In genomic region chr4:17811078-17811603, GRCh38 we compare ENCODE assay signal across 1 cellular context.
TF ChIP-seq lines count a peak whose summit lies in the region.

No MANE protein-coding gene starts in this region.

TF ChIP-seq in K562, 482 proteins besides CTCF, POLR2A, EP300 and RAD21 (continued from another document and continues in another):
- TF ChIP-seq, protein P1, sequence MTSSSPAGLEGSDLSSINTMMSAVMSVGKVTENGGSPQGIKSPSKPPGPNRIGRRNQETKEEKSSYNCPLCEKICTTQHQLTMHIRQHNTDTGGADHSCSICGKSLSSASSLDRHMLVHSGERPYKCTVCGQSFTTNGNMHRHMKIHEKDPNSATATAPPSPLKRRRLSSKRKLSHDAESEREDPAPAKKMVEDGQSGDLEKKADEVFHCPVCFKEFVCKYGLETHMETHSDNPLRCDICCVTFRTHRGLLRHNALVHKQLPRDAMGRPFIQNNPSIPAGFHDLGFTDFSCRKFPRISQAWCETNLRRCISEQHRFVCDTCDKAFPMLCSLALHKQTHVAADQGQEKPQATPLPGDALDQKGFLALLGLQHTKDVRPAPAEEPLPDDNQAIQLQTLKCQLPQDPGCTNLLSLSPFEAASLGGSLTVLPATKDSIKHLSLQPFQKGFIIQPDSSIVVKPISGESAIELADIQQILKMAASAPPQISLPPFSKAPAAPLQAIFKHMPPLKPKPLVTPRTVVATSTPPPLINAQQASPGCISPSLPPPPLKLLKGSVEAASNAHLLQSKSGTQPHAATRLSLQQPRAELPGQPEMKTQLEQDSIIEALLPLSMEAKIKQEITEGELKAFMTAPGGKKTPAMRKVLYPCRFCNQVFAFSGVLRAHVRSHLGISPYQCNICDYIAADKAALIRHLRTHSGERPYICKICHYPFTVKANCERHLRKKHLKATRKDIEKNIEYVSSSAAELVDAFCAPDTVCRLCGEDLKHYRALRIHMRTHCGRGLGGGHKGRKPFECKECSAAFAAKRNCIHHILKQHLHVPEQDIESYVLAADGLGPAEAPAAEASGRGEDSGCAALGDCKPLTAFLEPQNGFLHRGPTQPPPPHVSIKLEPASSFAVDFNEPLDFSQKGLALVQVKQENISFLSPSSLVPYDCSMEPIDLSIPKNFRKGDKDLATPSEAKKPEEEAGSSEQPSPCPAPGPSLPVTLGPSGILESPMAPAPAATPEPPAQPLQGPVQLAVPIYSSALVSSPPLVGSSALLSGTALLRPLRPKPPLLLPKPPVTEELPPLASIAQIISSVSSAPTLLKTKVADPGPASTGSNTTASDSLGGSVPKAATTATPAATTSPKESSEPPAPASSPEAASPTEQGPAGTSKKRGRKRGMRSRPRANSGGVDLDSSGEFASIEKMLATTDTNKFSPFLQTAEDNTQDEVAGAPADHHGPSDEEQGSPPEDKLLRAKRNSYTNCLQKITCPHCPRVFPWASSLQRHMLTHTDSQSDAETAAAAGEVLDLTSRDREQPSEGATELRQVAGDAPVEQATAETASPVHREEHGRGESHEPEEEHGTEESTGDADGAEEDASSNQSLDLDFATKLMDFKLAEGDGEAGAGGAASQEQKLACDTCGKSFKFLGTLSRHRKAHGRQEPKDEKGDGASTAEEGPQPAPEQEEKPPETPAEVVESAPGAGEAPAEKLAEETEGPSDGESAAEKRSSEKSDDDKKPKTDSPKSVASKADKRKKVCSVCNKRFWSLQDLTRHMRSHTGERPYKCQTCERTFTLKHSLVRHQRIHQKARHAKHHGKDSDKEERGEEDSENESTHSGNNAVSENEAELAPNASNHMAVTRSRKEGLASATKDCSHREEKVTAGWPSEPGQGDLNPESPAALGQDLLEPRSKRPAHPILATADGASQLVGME (CRISPR knock-in tag; IDR thresholded peaks at IDR 0.05) = no peak
- TF ChIP-seq ZNF785 (CRISPR knock-in tag; IDR thresholded peaks at IDR 0.05) = no peak
- TF ChIP-seq U2AF2 (optimal IDR thresholded peaks at IDR 0.05; ENCODE audit: low read depth, low read length) = no peak
- TF ChIP-seq TEAD4 (IDR thresholded peaks at IDR 0.05; ENCODE audit: low read length) = no peak
- TF ChIP-seq TEAD4 (CRISPR knock-in tag; IDR thresholded peaks at IDR 0.05; ENCODE audit: borderline replicate concordance) = no peak
- TF ChIP-seq NFYB (IDR thresholded peaks at IDR 0.05; ENCODE audit: extremely low read depth, insufficient read length) = no peak
- TF ChIP-seq, protein P2, sequence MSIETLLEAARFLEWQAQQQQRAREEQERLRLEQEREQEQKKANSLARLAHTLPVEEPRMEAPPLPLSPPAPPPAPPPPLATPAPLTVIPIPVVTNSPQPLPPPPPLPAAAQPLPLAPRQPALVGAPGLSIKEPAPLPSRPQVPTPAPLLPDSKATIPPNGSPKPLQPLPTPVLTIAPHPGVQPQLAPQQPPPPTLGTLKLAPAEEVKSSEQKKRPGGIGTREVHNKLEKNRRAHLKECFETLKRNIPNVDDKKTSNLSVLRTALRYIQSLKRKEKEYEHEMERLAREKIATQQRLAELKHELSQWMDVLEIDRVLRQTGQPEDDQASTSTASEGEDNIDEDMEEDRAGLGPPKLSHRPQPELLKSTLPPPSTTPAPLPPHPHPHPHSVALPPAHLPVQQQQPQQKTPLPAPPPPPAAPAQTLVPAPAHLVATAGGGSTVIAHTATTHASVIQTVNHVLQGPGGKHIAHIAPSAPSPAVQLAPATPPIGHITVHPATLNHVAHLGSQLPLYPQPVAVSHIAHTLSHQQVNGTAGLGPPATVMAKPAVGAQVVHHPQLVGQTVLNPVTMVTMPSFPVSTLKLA (conservative IDR thresholded peaks at IDR 0.05) = 0 out of 4 replicates have a peak, but pooled peaks of 1 of the 2 experiments have one; percentile 10
- TF ChIP-seq ZNF76 (CRISPR knock-in tag; IDR thresholded peaks at IDR 0.05; ENCODE audit: borderline replicate concordance) = 0 out of 2 replicates have a peak, but pooled peaks have one; percentile 29
- no peak for TF ChIP-seq ZNF354B (CRISPR knock-in tag; IDR thresholded peaks at IDR 0.05)
- 0 out of 2 replicates have a peak, but pooled peaks have one; percentile 0 for TF ChIP-seq ZBTB33 (CRISPR knock-in tag; IDR thresholded peaks at IDR 0.05)
- no peak for TF ChIP-seq ETV1 (tag; conservative IDR thresholded peaks at IDR 0.05; ENCODE audit: low read depth)
- no peak for TF ChIP-seq RHOXF2B (CRISPR knock-in tag; conservative IDR thresholded peaks at IDR 0.05)
- no peak for TF ChIP-seq MED1 (CRISPR knock-in tag; IDR thresholded peaks at IDR 0.05; ENCODE audit: borderline replicate concordance)
- no peak for TF ChIP-seq PBX2 (CRISPR knock-in tag; IDR thresholded peaks at IDR 0.05; ENCODE audit: low read depth)
- TF ChIP-seq PBX2 (tag; conservative IDR thresholded peaks at IDR 0.05; ENCODE audit: low read depth) = no peak
- no peak for TF ChIP-seq PPARD (CRISPR knock-in tag; IDR thresholded peaks at IDR 0.05)
- 0 out of 2 replicates have a peak, but pooled peaks have one; percentile 11 for TF ChIP-seq GTF2E2 (tag; IDR thresholded peaks at IDR 0.05)
- no peak for TF ChIP-seq SRSF3 (IDR thresholded peaks at IDR 0.05; ENCODE audit: insufficient read depth, low read length)
- no peak for TF ChIP-seq NR2C1 (IDR thresholded peaks at IDR 0.05)
- TF ChIP-seq NR2C1 (tag; IDR thresholded peaks at IDR 0.05) = no peak
- TF ChIP-seq, protein P3, sequence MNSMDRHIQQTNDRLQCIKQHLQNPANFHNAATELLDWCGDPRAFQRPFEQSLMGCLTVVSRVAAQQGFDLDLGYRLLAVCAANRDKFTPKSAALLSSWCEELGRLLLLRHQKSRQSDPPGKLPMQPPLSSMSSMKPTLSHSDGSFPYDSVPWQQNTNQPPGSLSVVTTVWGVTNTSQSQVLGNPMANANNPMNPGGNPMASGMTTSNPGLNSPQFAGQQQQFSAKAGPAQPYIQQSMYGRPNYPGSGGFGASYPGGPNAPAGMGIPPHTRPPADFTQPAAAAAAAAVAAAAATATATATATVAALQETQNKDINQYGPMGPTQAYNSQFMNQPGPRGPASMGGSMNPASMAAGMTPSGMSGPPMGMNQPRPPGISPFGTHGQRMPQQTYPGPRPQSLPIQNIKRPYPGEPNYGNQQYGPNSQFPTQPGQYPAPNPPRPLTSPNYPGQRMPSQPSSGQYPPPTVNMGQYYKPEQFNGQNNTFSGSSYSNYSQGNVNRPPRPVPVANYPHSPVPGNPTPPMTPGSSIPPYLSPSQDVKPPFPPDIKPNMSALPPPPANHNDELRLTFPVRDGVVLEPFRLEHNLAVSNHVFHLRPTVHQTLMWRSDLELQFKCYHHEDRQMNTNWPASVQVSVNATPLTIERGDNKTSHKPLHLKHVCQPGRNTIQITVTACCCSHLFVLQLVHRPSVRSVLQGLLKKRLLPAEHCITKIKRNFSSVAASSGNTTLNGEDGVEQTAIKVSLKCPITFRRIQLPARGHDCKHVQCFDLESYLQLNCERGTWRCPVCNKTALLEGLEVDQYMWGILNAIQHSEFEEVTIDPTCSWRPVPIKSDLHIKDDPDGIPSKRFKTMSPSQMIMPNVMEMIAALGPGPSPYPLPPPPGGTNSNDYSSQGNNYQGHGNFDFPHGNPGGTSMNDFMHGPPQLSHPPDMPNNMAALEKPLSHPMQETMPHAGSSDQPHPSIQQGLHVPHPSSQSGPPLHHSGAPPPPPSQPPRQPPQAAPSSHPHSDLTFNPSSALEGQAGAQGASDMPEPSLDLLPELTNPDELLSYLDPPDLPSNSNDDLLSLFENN (IDR thresholded peaks at IDR 0.05; ENCODE audit: low read depth in 2 of 2, low read length in 2 of 2) = 0 out of 4 replicates have a peak, but pooled peaks of 1 of the 2 experiments have one; percentile 13
- TF ChIP-seq MXD1 (CRISPR knock-in tag; IDR thresholded peaks at IDR 0.05; ENCODE audit: borderline replicate concordance, poor library complexity, severe bottlenecking) = no peak
- peak; percentile 14 for TF ChIP-seq PRPF4 (IDR thresholded peaks at IDR 0.05; ENCODE audit: insufficient read depth, low read depth, low read length, poor library complexity, severe bottlenecking)
- TF ChIP-seq CBFA2T2 (conservative IDR thresholded peaks at IDR 0.05) = no peak
- TF ChIP-seq NBN (IDR thresholded peaks at IDR 0.05; ENCODE audit: low read depth) = no peak
- no peak for TF ChIP-seq ZFPM2 (CRISPR knock-in tag; IDR thresholded peaks at IDR 0.05)
- no peak for TF ChIP-seq ZNF12 (CRISPR knock-in tag; IDR thresholded peaks at IDR 0.05)
